Comparison of ENCODE assay signal across 8 cellular contexts in genomic region chr19:19138110-19138981, GRCh38. TPM values are rescaled to one million over a fixed set of nuclear protein-coding genes. Genes with fewer than 3 reads are reported as not detected.
DNase-seq lines count a peak whose midpoint lies in the region; ATAC-seq and TF ChIP-seq lines count a peak whose summit lies in the region.

TSS of gene TMEM161A (minus strand) at chr19:19138478. CDS start at chr19:19138428, 50 bp downstream.

- H3K36me3 Mint-ChIP-seq in endodermal cell (ENCODE audit: low read depth): peaks cover 4% of the 10 kb centered on the region

- H2BK120ac ChIP-seq in mesendoderm (ENCODE audit: low read depth, low read length): no peak within 1 kb of the TSS

- peaks cover 1% of the 10 kb centered on the region for H3K79me1 ChIP-seq in mesendoderm (ENCODE audit: low read length)

- H4K5ac ChIP-seq in mesendoderm (ENCODE audit: low read length): no peak within 1 kb of the TSS

- no peak for TF ChIP-seq CTCF in endodermal cell (conservative IDR thresholded peaks at IDR 0.05)

- in situ Hi-C loops in Caki2 (cut with HindIII; ENCODE audit: low pct_unique_long_range_greater_than_20kb, low sequenced_read_pairs): no loop called here

- no peak within 1 kb of the TSS for H2BK5ac ChIP-seq in mesendoderm (ENCODE audit: low read length)

- H3K4me1 Mint-ChIP-seq in endodermal cell: peaks cover 14% of the 10 kb centered on the region

- H4K8ac ChIP-seq in mesendoderm (ENCODE audit: low read depth, low read length): no peak within 1 kb of the TSS

- WGBS in endodermal cell (ENCODE audit: insufficient coverage in 1 of 2, insufficient read length in 1 of 2), 2 experiments: 3 to 4% methylated on average over 28 to 42 of the region's 42 CpGs
- no CpG with 5 or more reads among the region's 42 CpGs for WGBS in mesendoderm (ENCODE audit: extremely low coverage, insufficient coverage, low lambda C conversion rate)

- DNase-seq in Caki2 (ENCODE audit: low read depth) (peak; percentile 95), NT2/D1 (ENCODE audit: low read depth, low spot score) (peak; percentile 98), endodermal cell (peak; percentile 99), mesendoderm (peak; percentile 99)
- peak; percentile 90 to 93 (median 92) for DNase-seq in activated CD8-positive, alpha-beta memory T cell treated with anti-CD3 and anti-CD28 coated beads for 48 hours (ENCODE audit: low read depth in 2 of 3, low spot score in 2 of 3)
- peak; percentile 93 for DNase-seq in stimulated activated CD8-positive, alpha-beta memory T cell treated with anti-CD3 and anti-CD28 coated beads, Interleukin-12 subunit alpha, Interleukin-12 subunit beta, amount 100 ng/mL, for 4 hours (ENCODE audit: low read depth)

- H3K4me1 ChIP-seq in HUES48 (ENCODE audit: control insufficient read depth, insufficient read depth, low read length) (peaks cover 7% of the 10 kb centered on the region), NT2/D1 (ENCODE audit: insufficient read depth, insufficient read length) (peaks cover 2% of the 10 kb centered on the region), endodermal cell (ENCODE audit: control insufficient read depth, insufficient read depth, low read length) (no peaks in the 10 kb centered on the region), mesendoderm (ENCODE audit: control insufficient read depth, low read depth, low read length) (peaks cover 2% of the 10 kb centered on the region)

- H3K79me2 ChIP-seq in mesendoderm (ENCODE audit: control insufficient read depth, insufficient read depth, low read length): no peaks in the 10 kb centered on the region

- peak within 1 kb of the TSS; percentile 70 for H3K9ac ChIP-seq in HUES48 (ENCODE audit: low read depth, low read length)
- peak within 1 kb of the TSS; percentile 95 for H3K9ac ChIP-seq in NT2/D1 (ENCODE audit: insufficient read length, low read depth)
- H3K9ac ChIP-seq in endodermal cell (ENCODE audit: extremely low read depth, low read length, poor library complexity, severe bottlenecking): peak within 1 kb of the TSS; percentile 70
- H3K9ac ChIP-seq in mesendoderm (ENCODE audit: low read length): peak within 1 kb of the TSS; percentile 98

- peak; percentile 97 for ATAC-seq in GM21390 (IDR thresholded peaks at IDR 0.05; ENCODE audit: unreplicated experiment)

- H3K18ac ChIP-seq in mesendoderm (ENCODE audit: low read length): peak within 1 kb of the TSS; percentile 83

- peak within 1 kb of the TSS; percentile 20 for H3K4ac ChIP-seq in mesendoderm (ENCODE audit: low read depth, low read length)

- H3K4me2 ChIP-seq in mesendoderm (ENCODE audit: low read length): peak within 1 kb of the TSS; percentile 92

- H3K4me3 Mint-ChIP-seq in endodermal cell: peak within 1 kb of the TSS; percentile 91

- H3K4me3 ChIP-seq in HUES48 (ENCODE audit: low read depth, low read length): peak within 1 kb of the TSS; percentile 91
- H3K4me3 ChIP-seq in NT2/D1 (ENCODE audit: insufficient read length, low read depth): peak within 1 kb of the TSS; percentile 82
- H3K4me3 ChIP-seq in endodermal cell (ENCODE audit: low read length): peak within 1 kb of the TSS; percentile 88
- peak within 1 kb of the TSS; percentile 95 for H3K4me3 ChIP-seq in mesendoderm (ENCODE audit: low read length)

- H3K56ac ChIP-seq in mesendoderm (ENCODE audit: low read length): peak within 1 kb of the TSS; percentile 98

- no peak within 1 kb of the TSS for H2BK15ac ChIP-seq in mesendoderm (replicated peaks; ENCODE audit: low read depth)

- H3K27ac ChIP-seq in HUES48 (ENCODE audit: low read depth, low read length) (no peak within 1 kb of the TSS), endodermal cell (ENCODE audit: low read depth, low read length) (no peak within 1 kb of the TSS), mesendoderm (ENCODE audit: low read depth, low read length) (no peak within 1 kb of the TSS)

- no peak within 1 kb of the TSS for H3K23ac ChIP-seq in mesendoderm (ENCODE audit: low read length)

- H3K9me3 Mint-ChIP-seq in endodermal cell: peaks cover 2% of the 10 kb centered on the region

- H3K27me3 ChIP-seq in HUES48 (ENCODE audit: control insufficient read depth, insufficient read depth, low read length) (peaks cover 13% of the 10 kb centered on the region), NT2/D1 (ENCODE audit: insufficient read depth, insufficient read length) (peaks cover 19% of the 10 kb centered on the region), endodermal cell (ENCODE audit: control insufficient read depth, insufficient read depth, low read length, poor library complexity, severe bottlenecking) (peaks cover 4% of the 10 kb centered on the region), mesendoderm (ENCODE audit: insufficient read depth, low read length, poor library complexity) (no peaks in the 10 kb centered on the region)

- H3K27ac Mint-ChIP-seq in endodermal cell: peak within 1 kb of the TSS; percentile 96

- peaks cover 30% of the 10 kb centered on the region for H3K27me3 Mint-ChIP-seq in endodermal cell (ENCODE audit: insufficient read depth)

- H3K9me3 ChIP-seq in HUES48 (ENCODE audit: control insufficient read depth, insufficient read depth, low read length) (no peaks in the 10 kb centered on the region), NT2/D1 (ENCODE audit: insufficient read depth, low read length) (peaks cover under 1% of the 10 kb centered on the region; the same call in 1 of the 2 replicates), endodermal cell (ENCODE audit: control insufficient read depth, low read length) (no peaks in the 10 kb centered on the region)

- H3K36me3 ChIP-seq in HUES48 (ENCODE audit: control insufficient read depth, insufficient read depth, low read length) (no peaks in the 10 kb centered on the region), NT2/D1 (ENCODE audit: insufficient read depth, insufficient read length, low read length) (peaks cover 3% of the 10 kb centered on the region), endodermal cell (ENCODE audit: control insufficient read depth, insufficient read depth, low read length) (peaks cover 5% of the 10 kb centered on the region), mesendoderm (ENCODE audit: control insufficient read depth, insufficient read depth, low read length) (no peaks in the 10 kb centered on the region)

- H2AK5ac ChIP-seq in mesendoderm (ENCODE audit: low read length): no peak within 1 kb of the TSS

RNA-seq across cellular contexts. Expression of gene TMEM161A, which starts in this region (rescaled TPM):
- total RNA-seq in Caki2 (2014; rRNA removed; shearing (Covaris generic); ENCODE audit: low replicate concordance): 32.3 and 34.1 TPM in 2 replicates
- total RNA-seq in endodermal cell: 10 to 100 TPM; 56.1 to 66.6 TPM
- polyA plus RNA-seq in endodermal cell (2013, experiment 1 of 2): 40.4 TPM
- polyA plus RNA-seq in endodermal cell (2013, experiment 2 of 2): 37.8 TPM
- polyA plus RNA-seq in mesendoderm (2013, experiment 1 of 2): 16.8 TPM
- 16.4 TPM for polyA plus RNA-seq in mesendoderm (2013, experiment 2 of 2)
